ENCODE assay signal across 1 cellular context in the genomic region with DNA sequence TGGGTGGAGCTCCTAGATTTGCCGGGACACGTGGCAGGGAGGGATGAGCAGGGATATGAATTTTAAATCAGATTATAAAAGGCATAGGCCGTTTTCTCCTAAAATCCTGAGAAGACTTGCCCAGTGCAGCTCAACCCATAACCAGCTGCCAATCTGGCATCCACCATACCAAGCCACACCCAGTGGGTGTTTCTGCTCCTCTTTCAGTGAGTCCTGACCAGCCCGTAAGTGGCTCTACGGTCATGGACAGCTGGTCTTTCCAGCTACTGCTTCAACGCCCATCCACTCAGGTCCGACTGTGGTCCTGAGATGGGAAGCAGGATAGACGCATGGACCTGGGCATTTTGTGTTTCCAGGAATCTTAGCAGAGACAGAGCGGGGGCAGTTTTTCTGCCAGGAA.
TF ChIP-seq lines count a peak whose summit lies in the region.

No MANE protein-coding gene starts in this region.

TF ChIP-seq in H1, 55 proteins besides CTCF, POLR2A, EP300 and RAD21:
- TF ChIP-seq ZNF274 (IDR thresholded peaks at IDR 0.05; ENCODE audit: borderline replicate concordance, extremely low read depth, low read length) (no peak), SRF (IDR thresholded peaks at IDR 0.05; ENCODE audit: low read depth, low read length) (no peak), SP4 (IDR thresholded peaks at IDR 0.05; ENCODE audit: low read length) (no peak), SUZ12 (IDR thresholded peaks at IDR 0.05; ENCODE audit: low read length) (no peak), NRF1 (IDR thresholded peaks at IDR 0.05; ENCODE audit: low read depth, low read length) (no peak), TAF1 (IDR thresholded peaks at IDR 0.05; ENCODE audit: low read depth, low read length) (no peak), EZH2 (IDR thresholded peaks at IDR 0.05; ENCODE audit: low read depth, low read length, severe bottlenecking) (no peak), TCF12 (IDR thresholded peaks at IDR 0.05; ENCODE audit: low read depth, low read length) (no peak), CHD1 (IDR thresholded peaks at IDR 0.05; ENCODE audit: low read depth, low read length) (no peak), PHF8 (conservative IDR thresholded peaks at IDR 0.05; ENCODE audit: low read depth, low read length) (no peak), YY1 (IDR thresholded peaks at IDR 0.05; ENCODE audit: low read depth, low read length) (no peak), ASH2L (IDR thresholded peaks at IDR 0.05; ENCODE audit: low read length) (no peak), TAF7 (optimal IDR thresholded peaks at IDR 0.05; ENCODE audit: borderline replicate concordance, low read depth, low read length) (no peak), SIN3A (conservative IDR thresholded peaks at IDR 0.05 in 1 of 2, IDR thresholded peaks at IDR 0.05 in 1 of 2; ENCODE audit: low read depth in 1 of 2, low read length in 2 of 2) (no peak), CBX8 (IDR thresholded peaks at IDR 0.05; ENCODE audit: borderline replicate concordance, low read depth, low read length) (no peak), GABPA (IDR thresholded peaks at IDR 0.05; ENCODE audit: borderline replicate concordance, insufficient read depth, low read length) (no peak), BACH1 (IDR thresholded peaks at IDR 0.05; ENCODE audit: low read length) (no peak)
- TF ChIP-seq, protein P1, sequence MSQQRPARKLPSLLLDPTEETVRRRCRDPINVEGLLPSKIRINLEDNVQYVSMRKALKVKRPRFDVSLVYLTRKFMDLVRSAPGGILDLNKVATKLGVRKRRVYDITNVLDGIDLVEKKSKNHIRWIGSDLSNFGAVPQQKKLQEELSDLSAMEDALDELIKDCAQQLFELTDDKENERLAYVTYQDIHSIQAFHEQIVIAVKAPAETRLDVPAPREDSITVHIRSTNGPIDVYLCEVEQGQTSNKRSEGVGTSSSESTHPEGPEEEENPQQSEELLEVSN (IDR thresholded peaks at IDR 0.05) = no peak
